ENCODE assay signal across 18 cellular contexts in genomic region chr17:37182786-37183185, GRCh38.
DNase-seq lines count a peak whose midpoint lies in the region; ATAC-seq and TF ChIP-seq lines count a peak whose summit lies in the region.
"Had no signal": no experiment of that assay in that cellular context is flagged by ENCODE, and none has a peak within 500 bp of the region (broad histone marks: within the 10 kb centered on the region; RNA-seq: fewer than 3 reads in every experiment).

No MANE protein-coding gene starts in this region.

- H3K9me3 Mint-ChIP-seq in Calu3 (ENCODE audit: low read depth, unreplicated experiment) = no peaks in the 10 kb centered on the region
- H3K9me3 Mint-ChIP-seq: activated CD4-positive, alpha-beta T cell treated with anti-CD3 and anti-CD28 coated beads, Interleukin-2, amount 10 ng/mL, durations not matched to agents 7 days and 5 days had no signal

- CTCF ChIA-PET in Calu3 (lab: Charles Lee) = interaction anchor here (0.6 to 1.5 kb wide), 8 partner anchors 9 to 566 kb away, joined by 3 to 8 read pairs (median 4); no protein-coding TSS in a partner anchor

- H3K4me3 ChIP-seq in HUES48 (ENCODE audit: low read depth, low read length) (no peak overlapping the region), brain microvascular endothelial cell (ENCODE audit: low read depth, low read length) (no peak overlapping the region), body of pancreas (no peak overlapping the region)
- H3K4me3 ChIP-seq: coronary artery, GM12878 had no signal

- no peak for TF ChIP-seq POLR2A in body of pancreas (IDR thresholded peaks at IDR 0.05)

- DNase-seq in Calu3 = peak; percentile 53
- DNase-seq in brain microvascular endothelial cell = peak; percentile 19
- peak; percentile 38 for DNase-seq in iris pigment epithelial cell (ENCODE audit: low read depth)
- DNase-seq in body of pancreas = no peak
- DNase-seq in NCI-H2081 treated with DMSO at 0.1 percent for 48 hours (lab: John Stamatoyannopoulos, UW) = no peak
- no peak for DNase-seq in NCI-H1436 (lab: John Stamatoyannopoulos, UW)
- DNase-seq: activated CD4-positive, alpha-beta T cell treated with anti-CD3 and anti-CD28 coated beads, Interleukin-2, amount 10 ng/mL, durations not matched to agents 7 days and 5 days; activated CD8-positive, alpha-beta memory T cell treated with anti-CD3 and anti-CD28 coated beads, Interleukin-2, amount 50 U/mL, for 4 hours; activated effector memory CD4-positive, alpha-beta T cell treated with anti-CD3 and anti-CD28 coated beads, Interleukin-2, amount 50 U/mL, for 16 hours; left ventricle myocardium superior; NCI-H146; NCI-H2227 treated with DMSO at 0.1 percent for 48 hours; stimulated activated CD4-positive, alpha-beta T cell treated with anti-CD3 and anti-CD28 coated beads, Interleukin-2, amount 100 ng/mL, for 48 hours; substantia nigra had no signal

- no peak for ATAC-seq in body of pancreas
- no peak for ATAC-seq in HG03432 (IDR thresholded peaks at IDR 0.05; ENCODE audit: unreplicated experiment)
- ATAC-seq: GM12878, left ventricle myocardium superior had no signal

- H3K4me1 Mint-ChIP-seq in Calu3 (ENCODE audit: low read depth, unreplicated experiment) = peaks cover 29% of the 10 kb centered on the region
- H3K4me1 Mint-ChIP-seq: activated CD4-positive, alpha-beta T cell treated with anti-CD3 and anti-CD28 coated beads, Interleukin-2, amount 10 ng/mL, durations not matched to agents 7 days and 5 days had no signal

- in situ Hi-C loops in brain microvascular endothelial cell (cut with HindIII; ENCODE audit: low pct_ligation_motif_present, low sequenced_read_pairs) = no loop called here

- no peaks in the 10 kb centered on the region for H3K9me3 ChIP-seq in HUES48 (ENCODE audit: control insufficient read depth, insufficient read depth, low read length)
- no peaks in the 10 kb centered on the region for H3K9me3 ChIP-seq in body of pancreas

- no peak for TF ChIP-seq CTCF in Calu3 (IDR thresholded peaks at IDR 0.05; ENCODE audit: unreplicated experiment)
- TF ChIP-seq CTCF in brain microvascular endothelial cell (IDR thresholded peaks at IDR 0.05; ENCODE audit: low read depth, low read length, missing control alignments) = no peak
- TF ChIP-seq CTCF in body of pancreas (IDR thresholded peaks at IDR 0.05) = no peak

- H3K27ac Mint-ChIP-seq in Calu3 (ENCODE audit: unreplicated experiment) = peak overlapping the region; percentile 4
- H3K27ac Mint-ChIP-seq: activated CD4-positive, alpha-beta T cell treated with anti-CD3 and anti-CD28 coated beads, Interleukin-2, amount 10 ng/mL, durations not matched to agents 7 days and 5 days had no signal

- H3K27ac ChIP-seq in HUES48 (ENCODE audit: low read depth, low read length) (peak overlapping the region; percentile 7), brain microvascular endothelial cell (no peak overlapping the region), body of pancreas (no peak overlapping the region)
- H3K27ac ChIP-seq: coronary artery had no signal

- intact Hi-C loops in Calu3 (cut with micrococcal nuclease; ENCODE audit: unreplicated experiment) = no loop called here
- intact Hi-C loops in body of pancreas (cut with DNase I) = no loop called here

- H3K36me3 ChIP-seq in HUES48 (ENCODE audit: control insufficient read depth, insufficient read depth, low read length) (peaks cover 56% of the 10 kb centered on the region), brain microvascular endothelial cell (replicated peaks) (peaks cover 4% of the 10 kb centered on the region), body of pancreas (replicated peaks in 1 of 2; ENCODE audit: insufficient read depth in 1 of 2, low read depth in 2 of 2) (peaks cover 0 to 2% of the 10 kb centered on the region in 2 donors)

- peaks cover 62% of the 10 kb centered on the region for H3K36me3 Mint-ChIP-seq in Calu3 (ENCODE audit: insufficient read depth, unreplicated experiment)

- WGBS in body of pancreas, 2 donors = 78 to 82% methylated on average over 4 of the region's 4 CpGs

- H3K9ac ChIP-seq in HUES48 (ENCODE audit: low read depth, low read length) = no peak overlapping the region

- H3K27me3 Mint-ChIP-seq in Calu3 (ENCODE audit: unreplicated experiment) = no peaks in the 10 kb centered on the region
- H3K27me3 Mint-ChIP-seq: activated CD4-positive, alpha-beta T cell treated with anti-CD3 and anti-CD28 coated beads, Interleukin-2, amount 10 ng/mL, durations not matched to agents 7 days and 5 days had no signal

- H3K27me3 ChIP-seq in HUES48 (ENCODE audit: control insufficient read depth, insufficient read depth, low read length) = no peaks in the 10 kb centered on the region
- no peaks in the 10 kb centered on the region for H3K27me3 ChIP-seq in brain microvascular endothelial cell (replicated peaks)
- no peaks in the 10 kb centered on the region for H3K27me3 ChIP-seq in body of pancreas

- H3K4me1 ChIP-seq in HUES48 (ENCODE audit: control insufficient read depth, insufficient read depth, low read length) (no peaks in the 10 kb centered on the region), body of pancreas (no peaks in the 10 kb centered on the region)

- H3K4me3 Mint-ChIP-seq in Calu3 (ENCODE audit: low read depth, unreplicated experiment) = no peak overlapping the region
- H3K4me3 Mint-ChIP-seq: activated CD4-positive, alpha-beta T cell treated with anti-CD3 and anti-CD28 coated beads, Interleukin-2, amount 10 ng/mL, durations not matched to agents 7 days and 5 days had no signal

- no TSS peak for BruUV-seq in Calu3 (replicated peaks; lab: Mats Ljungman, UMichigan)

Comparison
In these comparisons a context has a peak if more than half of its experiments do, and no peak if none do; other contexts are left out.
1. DNase-seq: peak in Calu3 (single experiment), brain microvascular endothelial cell (single experiment) and iris pigment epithelial cell (single experiment); none in body of pancreas (0 of 4), NCI-H2081 treated with DMSO at 0.1 percent for 48 hours (single experiment) and NCI-H1436 (single experiment).